ENCODE assay signal across 22 cellular contexts in the genomic region with DNA sequence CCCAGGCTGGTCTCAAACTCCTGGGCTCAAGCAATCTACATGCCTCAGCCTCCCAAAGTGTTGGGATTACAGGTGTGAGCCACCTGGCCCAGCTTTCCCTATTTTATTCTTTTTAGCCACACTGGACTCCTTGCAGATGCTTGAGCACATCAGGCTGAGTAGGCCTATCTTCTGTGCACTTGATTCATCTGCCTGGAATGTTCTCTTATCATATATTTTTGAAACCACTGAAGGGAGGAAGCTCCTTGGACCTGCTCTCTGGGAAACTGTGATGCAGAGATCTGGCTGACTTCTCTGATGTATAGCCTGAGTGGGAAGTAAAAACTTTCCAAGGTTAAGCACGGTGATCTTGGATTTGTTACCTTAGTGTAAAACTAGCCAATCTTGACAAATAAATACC. TPM values are rescaled to one million over a fixed set of nuclear protein-coding genes. Genes with fewer than 3 reads are reported as not detected.
DNase-seq lines count a peak whose midpoint lies in the region; ATAC-seq, FAIRE-seq and TF ChIP-seq lines count a peak whose summit lies in the region.
"Had no signal": no experiment of that assay in that cellular context is flagged by ENCODE, and none has a peak within 500 bp of the region (broad histone marks: within the 10 kb centered on the region; RNA-seq: fewer than 3 reads in every experiment).

No MANE protein-coding gene starts in this region.

- H3K27ac ChIP-seq in PC-3 (ENCODE audit: low read length), result no peak overlapping the region
- H3K27ac ChIP-seq: C4-2B, esophagus muscularis mucosa, KMS-11, tibial artery had no signal

- intact Hi-C loops in PC-3 (cut with micrococcal nuclease), result no loop called here

- H3K4me1 ChIP-seq in PC-3 (ENCODE audit: insufficient read depth, low read length), result peaks cover 6% of the 10 kb centered on the region

- H3K27me3 Mint-ChIP-seq in activated CD8-positive, alpha-beta memory T cell treated with anti-CD3 and anti-CD28 coated beads, Interleukin-2, amount 10 ng/mL, durations not matched to agents 7 days and 5 days, result no peaks in the 10 kb centered on the region
- H3K27me3 Mint-ChIP-seq: central memory CD8-positive, alpha-beta T cell had no signal

- no peak for ATAC-seq in PC-3
- no peak for ATAC-seq in activated CD8-positive, alpha-beta memory T cell treated with anti-CD3 and anti-CD28 coated beads, Interleukin-2, amount 10 ng/mL, durations not matched to agents 7 days and 5 days
- ATAC-seq: stimulated activated naive CD8-positive, alpha-beta T cell treated with anti-CD3 and anti-CD28 coated beads, Interleukin-15, Interleukin-2, amounts not matched to agents 100 U/mL and 50 U/mL, for 24 hours had no signal

- no peaks in the 10 kb centered on the region for H4K20me1 ChIP-seq in PC-3 (ENCODE audit: low read length)

- no peak overlapping the region for H2AFZ ChIP-seq in PC-3 (ENCODE audit: low read length)

- H3K4me2 ChIP-seq in PC-3 (ENCODE audit: low read length), result no peak overlapping the region
- H3K4me2 ChIP-seq: KMS-11 had no signal

- H3K36me3 ChIP-seq in PC-3 (ENCODE audit: low read depth, low read length), result no peaks in the 10 kb centered on the region
- H3K36me3 ChIP-seq in bronchial epithelial cell (ENCODE audit: control insufficient read depth, insufficient read depth, low read length), result no peaks in the 10 kb centered on the region
- H3K36me3 ChIP-seq: esophagus muscularis mucosa, tibial artery had no signal

- H3K9me2 ChIP-seq in PC-3 (replicated peaks; ENCODE audit: low read length), result no peaks in the 10 kb centered on the region

- H3K79me2 ChIP-seq in PC-3 (ENCODE audit: low read length), result no peaks in the 10 kb centered on the region

- peaks cover 4% of the 10 kb centered on the region for H3K36me3 Mint-ChIP-seq in activated CD8-positive, alpha-beta memory T cell treated with anti-CD3 and anti-CD28 coated beads, Interleukin-2, amount 10 ng/mL, durations not matched to agents 7 days and 5 days

- peaks cover 8% of the 10 kb centered on the region for H3K4me1 Mint-ChIP-seq in activated CD8-positive, alpha-beta memory T cell treated with anti-CD3 and anti-CD28 coated beads, Interleukin-2, amount 10 ng/mL, durations not matched to agents 7 days and 5 days

- CTCF ChIA-PET in PC-3 (lab: Charles Lee), result no interaction called here
- CTCF ChIA-PET in activated CD8-positive, alpha-beta memory T cell treated with anti-CD3 and anti-CD28 coated beads, Interleukin-2, amount 10 ng/mL, durations not matched to agents 7 days and 5 days (lab: Charles Lee), result interaction anchor here (1.4 kb wide), 1 partner anchor 25 kb away, joined by 3 read pairs; no protein-coding TSS in a partner anchor

- H3K4me3 ChIP-seq in PC-3 (ENCODE audit: low read length), result no peak overlapping the region
- no peak overlapping the region for H3K4me3 ChIP-seq in bronchial epithelial cell (ENCODE audit: low read depth, low read length)
- H3K4me3 ChIP-seq: esophagus muscularis mucosa, tibial artery had no signal

- H3K27ac Mint-ChIP-seq in activated CD8-positive, alpha-beta memory T cell treated with anti-CD3 and anti-CD28 coated beads, Interleukin-2, amount 10 ng/mL, durations not matched to agents 7 days and 5 days, result no peak overlapping the region

- DNase-seq in EL, result peak; percentile 78
- DNase-seq in PC-3, result peak; percentile 19
- DNase-seq in bronchial epithelial cell (ENCODE audit: low read depth), result peak; percentile 57
- DNase-seq in iris pigment epithelial cell (ENCODE audit: low read depth), result peak; percentile 87
- no peak for DNase-seq in NCI-H2227 (lab: John Stamatoyannopoulos, UW; ENCODE audit: unreplicated experiment)
- no peak for DNase-seq in activated CD8-positive, alpha-beta memory T cell treated with anti-CD3 and anti-CD28 coated beads, Interleukin-2, amount 10 ng/mL, durations not matched to agents 7 days and 5 days
- DNase-seq in activated T-cell treated with anti-CD3 and anti-CD28 coated beads for 4 hours, result no peak
- no peak for DNase-seq in UCSD-AML1 (lab: John Stamatoyannopoulos, UW; ENCODE audit: unreplicated experiment)
- DNase-seq: activated CD4-positive, alpha-beta T cell treated with anti-CD3 and anti-CD28 coated beads for 4 hours; activated effector memory CD4-positive, alpha-beta T cell treated with Interleukin-2 at 50 U/mL for 16 hours; GDM1; NCI-H1048; NCI-H1930; NK-92 treated with Interleukin-12 subunit alpha and Interleukin-12 subunit beta, amount 100 ng/mL, for 24 hours; stimulated activated CD4-positive, alpha-beta T cell treated with anti-CD3 and anti-CD28 coated beads, Interleukin-4, amount 100 ng/mL, for 1 hour; stimulated activated naive CD8-positive, alpha-beta T cell treated with anti-CD3 and anti-CD28 coated beads, Interleukin-15, Interleukin-2, amounts not matched to agents 100 U/mL and 50 U/mL, for 24 hours; tibial artery had no signal

- no peak for FAIRE-seq in bronchial epithelial cell (lab: Jason Lieb, UNC)
- FAIRE-seq: TTC549 had no signal

- BruUV-seq in PC-3 (replicated peaks; lab: Mats Ljungman, UMichigan), result no TSS peak

- no peaks in the 10 kb centered on the region for H3K9me3 Mint-ChIP-seq in activated CD8-positive, alpha-beta memory T cell treated with anti-CD3 and anti-CD28 coated beads, Interleukin-2, amount 10 ng/mL, durations not matched to agents 7 days and 5 days (ENCODE audit: low read depth)
- H3K9me3 Mint-ChIP-seq: central memory CD8-positive, alpha-beta T cell had no signal

- H3F3A ChIP-seq in PC-3 (ENCODE audit: low read length, unreplicated experiment), result no peaks in the 10 kb centered on the region

- no peak overlapping the region for H3K4me3 Mint-ChIP-seq in activated CD8-positive, alpha-beta memory T cell treated with anti-CD3 and anti-CD28 coated beads, Interleukin-2, amount 10 ng/mL, durations not matched to agents 7 days and 5 days
- H3K4me3 Mint-ChIP-seq: central memory CD8-positive, alpha-beta T cell had no signal

- TF ChIP-seq CTCF in PC-3 (conservative IDR thresholded peaks at IDR 0.05; ENCODE audit: low read depth, low read length) (no peak), bronchial epithelial cell (IDR thresholded peaks at IDR 0.05; ENCODE audit: insufficient read depth, low read length, severe bottlenecking) (no peak)

- H3K27me3 ChIP-seq in PC-3 (ENCODE audit: low read length), result no peaks in the 10 kb centered on the region
- no peaks in the 10 kb centered on the region for H3K27me3 ChIP-seq in bronchial epithelial cell (ENCODE audit: control insufficient read depth, insufficient read depth, low read length)
- H3K27me3 ChIP-seq: esophagus muscularis mucosa, tibial artery had no signal

- POLR2A ChIA-PET in PC-3 (lab: Charles Lee; ENCODE audit: unreplicated experiment), result no interaction called here

- H3K9ac ChIP-seq in PC-3 (ENCODE audit: low read length), result no peak overlapping the region
- H3K9ac ChIP-seq: KMS-11 had no signal

- H3K9me3 ChIP-seq in PC-3 (ENCODE audit: low read length), result no peaks in the 10 kb centered on the region
- H3K9me3 ChIP-seq: esophagus muscularis mucosa, tibial artery had no signal

RNA-seq across cellular contexts. Expression of a gene that starts 6.5 kb away (rescaled TPM):
- total RNA-seq in PC-3 (2014; rRNA removed) (24.3 and 25.6 TPM in 2 replicates), bronchial epithelial cell (41.5 and 71.1 TPM in 2 replicates)
- total RNA-seq in activated CD8-positive, alpha-beta memory T cell treated with anti-CD3 and anti-CD28 coated beads, Interleukin-2, amount 10 ng/mL, durations not matched to agents 7 days and 5 days, result 100 to 1,000 TPM in 1 of 2 experiments, 10 to 100 TPM in 1; 74.1 to 104 TPM

RNA-seq across cellular contexts. Expression of a gene that starts 38.5 kb away (rescaled TPM):
- 44.8 and 74.6 TPM in 2 replicates for total RNA-seq in PC-3 (2014; rRNA removed)
- 0.53 and 1.4 TPM in 2 replicates for total RNA-seq in bronchial epithelial cell
- 10 to 100 TPM; 82.2 to 87.7 TPM for total RNA-seq in activated CD8-positive, alpha-beta memory T cell treated with anti-CD3 and anti-CD28 coated beads, Interleukin-2, amount 10 ng/mL, durations not matched to agents 7 days and 5 days

RNA-seq across cellular contexts. Expression of a gene that starts 39.0 kb away (rescaled TPM):
- 28.3 and 31.2 TPM in 2 replicates for total RNA-seq in PC-3 (2014; rRNA removed)
- total RNA-seq in bronchial epithelial cell, result 6.6 and 7.3 TPM in 2 replicates
- 10 to 100 TPM; 42.7 to 43.9 TPM for total RNA-seq in activated CD8-positive, alpha-beta memory T cell treated with anti-CD3 and anti-CD28 coated beads, Interleukin-2, amount 10 ng/mL, durations not matched to agents 7 days and 5 days

Comparison
In these comparisons a context has a peak if more than half of its experiments do, and no peak if none do; other contexts are left out.
1. DNase-seq: peak in EL (single experiment), PC-3 (single experiment), bronchial epithelial cell (single experiment) and iris pigment epithelial cell (single experiment); none in NCI-H2227 (single experiment), activated CD8-positive, alpha-beta memory T cell treated with anti-CD3 and anti-CD28 coated beads, Interleukin-2, amount 10 ng/mL, durations not matched to agents 7 days and 5 days (single experiment), activated T-cell treated with anti-CD3 and anti-CD28 coated beads for 4 hours (single experiment) and UCSD-AML1 (single experiment).
2. RNA of a gene that starts 38.5 kb away (total RNA-seq): 82.2 to 87.7 TPM in activated CD8-positive, alpha-beta memory T cell treated with anti-CD3 and anti-CD28 coated beads, Interleukin-2, amount 10 ng/mL, durations not matched to agents 7 days and 5 days and 44.8 to 74.6 TPM in PC-3; 0.53 to 1.4 TPM in bronchial epithelial cell; every median in the first group is over 10 times any median in the second.